In the genomic region with DNA sequence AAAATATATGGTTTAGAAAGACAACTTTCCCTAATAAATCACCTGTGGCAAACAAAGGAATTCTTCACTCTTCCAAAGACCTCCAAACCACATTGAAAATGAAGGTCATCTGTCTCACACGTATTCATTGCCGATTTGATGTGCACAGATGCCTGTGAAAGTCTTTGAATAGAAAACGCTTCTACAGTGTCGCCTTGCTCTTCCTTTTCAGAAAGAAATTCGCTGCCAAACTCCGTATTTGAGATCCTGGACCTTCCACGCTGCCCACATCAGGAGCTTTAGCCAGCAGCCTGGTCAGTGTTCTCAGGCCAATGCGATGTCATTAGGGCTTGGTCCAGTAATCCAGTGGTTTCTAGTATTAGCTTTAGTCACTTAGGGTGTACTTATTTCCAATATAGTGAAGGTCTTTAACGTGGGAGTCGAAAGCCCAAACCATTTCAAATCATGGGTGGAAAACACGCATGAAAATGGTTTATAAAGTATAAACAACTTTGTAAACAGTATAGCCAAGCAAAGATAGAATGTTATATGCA, we compare ENCODE assay signal across 8 cellular contexts. TPM values are rescaled to one million over a fixed set of nuclear protein-coding genes. Genes with fewer than 3 reads are reported as not detected.
DNase-seq lines count a peak whose midpoint lies in the region; ATAC-seq and TF ChIP-seq lines count a peak whose summit lies in the region.

No MANE protein-coding gene starts in this region.

- intact Hi-C loops in sigmoid colon (cut with DNase I): loop anchor here (2.0 kb wide), 1 partner anchor 71 kb away; no protein-coding TSS in a partner anchor

- H3K27ac Mint-ChIP-seq in T-cell: peak overlapping the region; percentile 82 to 95

- peak overlapping the region; percentile 72 for H3K4me3 ChIP-seq in GM06990 (replicated peaks; ENCODE audit: low read depth, low read length)
- H3K4me3 ChIP-seq in foreskin fibroblast (ENCODE audit: low read depth in 1 of 2, low read length in 2 of 2): peak overlapping the region; percentile 66 to 72
- H3K4me3 ChIP-seq in sigmoid colon: peak overlapping the region; percentile 46 to 64 (median 56)

- CTCF ChIA-PET in T-cell (lab: Charles Lee): interaction anchor here (0.6 to 3.2 kb wide), 15 partner anchors 36 to 412 kb away, joined by 3 to 22 read pairs (median 4); partner anchors contain the start of gene AASDH (in 1 of the 2)

- ATAC-seq in T-cell (replicated peaks in 1 of 4) (no peak), GM21619 (IDR thresholded peaks at IDR 0.05; ENCODE audit: unreplicated experiment) (no peak), HG02678 (IDR thresholded peaks at IDR 0.05; ENCODE audit: unreplicated experiment) (no peak)

- TF ChIP-seq EP300 in sigmoid colon (IDR thresholded peaks at IDR 0.05): no peak

- DNase-seq in GM06990 (ENCODE audit: extremely low read depth, insufficient read length) (no peak), T-cell (no peak), foreskin fibroblast (no peak), sigmoid colon (no peak)
- DNase-seq in stimulated activated CD4-positive, alpha-beta T cell treated with anti-CD3 and anti-CD28 coated beads, Interleukin-2, amount 100 ng/mL, for 24 hours: no peak
- DNase-seq in stimulated activated CD4-positive, alpha-beta T cell treated with anti-CD3 and anti-CD28 coated beads, Interleukin-15, amount 100 ng/mL, for 24 hours: no peak

- no peaks in the 10 kb centered on the region for H3K36me3 Mint-ChIP-seq in T-cell

- no peaks in the 10 kb centered on the region for H3K9me3 ChIP-seq in sigmoid colon

- 77 to 90% methylated on average over 11 of the region's 11 CpGs for WGBS in sigmoid colon, 2 donors

- no peaks in the 10 kb centered on the region for H3K9me3 Mint-ChIP-seq in T-cell

- peaks cover 15 to 22% (median 17%) of the 10 kb centered on the region in 3 donors for H3K4me1 Mint-ChIP-seq in T-cell

- H3K27me3 Mint-ChIP-seq in T-cell: no peaks in the 10 kb centered on the region

- peak overlapping the region; percentile 92 to 97 (median 95) for H3K4me3 Mint-ChIP-seq in T-cell

- H3K4me1 ChIP-seq in sigmoid colon: peaks cover 0 to 21% (median 20%) of the 10 kb centered on the region in 4 donors

- H3K27me3 ChIP-seq in GM06990 (replicated peaks; ENCODE audit: control insufficient read depth, insufficient read depth, low read length) (no peaks in the 10 kb centered on the region), sigmoid colon (no peaks in the 10 kb centered on the region)

- POLR2A ChIA-PET in T-cell (lab: Charles Lee): no interaction called here

- no peak for TF ChIP-seq POLR2A in sigmoid colon (IDR thresholded peaks at IDR 0.05)

- peak overlapping the region; percentile 70 to 81 (median 78) for H3K27ac ChIP-seq in sigmoid colon

- TF ChIP-seq CTCF in GM06990 (IDR thresholded peaks at IDR 0.05; ENCODE audit: insufficient read depth, low read length, poor library complexity, severe bottlenecking) (no peak), foreskin fibroblast (IDR thresholded peaks at IDR 0.05; ENCODE audit: low read depth, low read length) (no peak), sigmoid colon (IDR thresholded peaks at IDR 0.05) (no peak)

- H3K36me3 ChIP-seq in GM06990 (ENCODE audit: control insufficient read depth, insufficient read depth, low read length) (no peaks in the 10 kb centered on the region), sigmoid colon (no peaks in the 10 kb centered on the region)

RNA-seq across cellular contexts. Expression of gene SPINK2, which starts 22.1 kb away (rescaled TPM):
- total RNA-seq in T-cell: 10 to 100 TPM in 1 of 5 donors, 1 to 10 TPM in 4; 2.0 to 11.6 (median 3.9) TPM
- 1 to 10 TPM in 1 of 4 donors, not detected in 3; 4.6 TPM for total RNA-seq in sigmoid colon
- under 1 TPM in 1 of 3 donors, not detected in 2; 0.99 TPM for polyA plus RNA-seq in sigmoid colon
